Comparison of ENCODE assay signal across 32 cellular contexts in the genomic region with DNA sequence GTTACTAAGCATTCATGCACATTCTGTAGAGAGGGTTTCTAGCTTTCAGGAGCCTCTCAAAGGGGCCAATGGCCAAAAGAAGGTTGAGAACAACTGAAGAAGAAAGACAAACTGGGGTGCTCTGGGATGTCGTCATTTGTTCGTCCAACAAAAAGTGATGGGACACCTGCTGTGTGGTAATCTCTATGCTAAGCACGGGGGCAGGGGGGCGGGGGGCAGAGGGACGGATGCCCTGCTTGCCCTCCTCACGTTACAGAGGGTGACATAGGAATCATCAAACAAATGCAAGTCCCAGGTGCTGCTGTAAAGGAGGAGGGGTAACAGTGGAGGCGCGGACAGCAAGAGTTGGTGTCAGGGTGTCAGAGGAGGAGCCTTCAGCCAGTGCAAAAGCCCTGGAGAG. TPM values are rescaled to one million over a fixed set of nuclear protein-coding genes. Genes with fewer than 3 reads are reported as not detected.
"Had no signal": no experiment of that assay in that cellular context is flagged by ENCODE, and none has a peak within 500 bp of the region (broad histone marks: within the 10 kb centered on the region; RNA-seq: fewer than 3 reads in every experiment).

No MANE protein-coding gene starts in this region.

- H3K9me3 ChIP-seq: ascending aorta, gastrocnemius medialis, mucosa of descending colon, neutrophil, ovary, thoracic aorta, uterus had no signal

- H3K27ac ChIP-seq: ascending aorta, brain microvascular endothelial cell, coronary artery, dorsolateral prefrontal cortex, gastrocnemius medialis, left lung, neutrophil, ovary, skin epidermis, thoracic aorta, uterus had no signal

- DNase-seq: activated CD4-positive, alpha-beta T cell treated with anti-CD3 and anti-CD28 coated beads for 48 hours; activated CD4-positive, alpha-beta T cell treated with anti-CD3 and anti-CD28 coated beads, Interleukin-2, amount 50 U/mL, for 48 hours; activated CD8-positive, alpha-beta memory T cell treated with anti-CD3 and anti-CD28 coated beads for 24 hours; activated gamma-delta T cell; activated naive CD4-positive, alpha-beta T cell treated with anti-CD3 and anti-CD28 coated beads, Interleukin-2, amount 10 ng/mL, durations not matched to agents 7 days and 5 days; activated naive CD8-positive, alpha-beta T cell treated with anti-CD3 and anti-CD28 coated beads, Interleukin-2, amount 10 ng/mL, durations not matched to agents 7 days and 5 days; activated T-cell treated with anti-CD3 and anti-CD28 coated beads, Interleukin-2, amount 50 U/mL, for 24 hours; brain microvascular endothelial cell; dorsolateral prefrontal cortex; effector memory CD4-positive, alpha-beta T cell; erythroblast; gastrocnemius medialis; glutamatergic neuron; left lung; mucosa of descending colon; ovary; stimulated activated CD4-positive, alpha-beta T cell treated with anti-CD3 and anti-CD28 coated beads, Interleukin-12 subunit alpha, Interleukin-12 subunit beta, amount 100 ng/mL, for 4 hours; stimulated activated CD4-positive, alpha-beta T cell treated with anti-CD3 and anti-CD28 coated beads, Interleukin-4, amount 100 ng/mL, for 1 hour; trophoblast cell; uterus had no signal

- H3K4me3 ChIP-seq: ascending aorta, coronary artery, dorsolateral prefrontal cortex, gastrocnemius medialis, left lung, lung, mucosa of descending colon, ovary, skin epidermis, thoracic aorta, uterus had no signal

- H3K4me1 ChIP-seq: ascending aorta, gastrocnemius medialis, left lung, uterus had no signal

- H3K4me3 Mint-ChIP-seq: activated naive CD4-positive, alpha-beta T cell treated with anti-CD3 and anti-CD28 coated beads, Interleukin-2, amount 10 ng/mL, durations not matched to agents 7 days and 5 days; activated naive CD8-positive, alpha-beta T cell treated with anti-CD3 and anti-CD28 coated beads, Interleukin-2, amount 10 ng/mL, durations not matched to agents 7 days and 5 days; activated T-cell treated with anti-CD3 and anti-CD28 coated beads, Interleukin-2, amount 50 U/mL, for 24 hours; nephron; stimulated activated effector memory CD8-positive, alpha-beta T cell treated with anti-CD3 and anti-CD28 coated beads, Interleukin-12 subunit alpha, Interleukin-12 subunit beta, amount 100 ng/mL, for 72 hours; stimulated activated naive CD8-positive, alpha-beta T cell treated with anti-CD3 and anti-CD28 coated beads, Interleukin-15, Interleukin-2, amounts not matched to agents 100 ng/mL and 50 ng/mL, for 24 hours had no signal

- H3K36me3 ChIP-seq: ascending aorta, brain microvascular endothelial cell, gastrocnemius medialis, left lung, neutrophil, ovary, thoracic aorta, uterus had no signal

- H3K27me3 ChIP-seq: ascending aorta, brain microvascular endothelial cell, ovary had no signal

- H3K4me1 Mint-ChIP-seq: activated naive CD4-positive, alpha-beta T cell treated with anti-CD3 and anti-CD28 coated beads, Interleukin-2, amount 10 ng/mL, durations not matched to agents 7 days and 5 days; activated naive CD8-positive, alpha-beta T cell treated with anti-CD3 and anti-CD28 coated beads, Interleukin-2, amount 10 ng/mL, durations not matched to agents 7 days and 5 days; stimulated activated effector memory CD8-positive, alpha-beta T cell treated with anti-CD3 and anti-CD28 coated beads, Interleukin-12 subunit alpha, Interleukin-12 subunit beta, amount 100 ng/mL, for 72 hours had no signal

- H3K27ac Mint-ChIP-seq: activated naive CD4-positive, alpha-beta T cell treated with anti-CD3 and anti-CD28 coated beads, Interleukin-2, amount 10 ng/mL, durations not matched to agents 7 days and 5 days; activated naive CD8-positive, alpha-beta T cell treated with anti-CD3 and anti-CD28 coated beads, Interleukin-2, amount 10 ng/mL, durations not matched to agents 7 days and 5 days; activated T-cell treated with anti-CD3 and anti-CD28 coated beads, Interleukin-2, amount 50 U/mL, for 24 hours; nephron; progenitor cell of endocrine pancreas; stimulated activated effector memory CD8-positive, alpha-beta T cell treated with anti-CD3 and anti-CD28 coated beads, Interleukin-12 subunit alpha, Interleukin-12 subunit beta, amount 100 ng/mL, for 72 hours; stimulated activated naive CD8-positive, alpha-beta T cell treated with anti-CD3 and anti-CD28 coated beads, Interleukin-15, Interleukin-2, amounts not matched to agents 100 ng/mL and 50 ng/mL, for 24 hours had no signal

- ATAC-seq: gastrocnemius medialis; left lung; mucosa of descending colon; sciatic nerve; stimulated activated effector memory CD8-positive, alpha-beta T cell treated with anti-CD3 and anti-CD28 coated beads, Interleukin-12 subunit alpha, Interleukin-12 subunit beta, amount 100 ng/mL, for 72 hours had no signal

- H3K36me3 Mint-ChIP-seq: activated naive CD4-positive, alpha-beta T cell treated with anti-CD3 and anti-CD28 coated beads, Interleukin-2, amount 10 ng/mL, durations not matched to agents 7 days and 5 days; activated naive CD8-positive, alpha-beta T cell treated with anti-CD3 and anti-CD28 coated beads, Interleukin-2, amount 10 ng/mL, durations not matched to agents 7 days and 5 days; stimulated activated effector memory CD8-positive, alpha-beta T cell treated with anti-CD3 and anti-CD28 coated beads, Interleukin-12 subunit alpha, Interleukin-12 subunit beta, amount 100 ng/mL, for 72 hours had no signal

RNA-seq across cellular contexts. Expression of a gene that starts 12.8 kb away (rescaled TPM):
- total RNA-seq: activated naive CD8-positive, alpha-beta T cell treated with anti-CD3 and anti-CD28 coated beads, Interleukin-2, amount 10 ng/mL, durations not matched to agents 7 days and 5 days; subcutaneous adipose tissue had no signal
